21 cellular contexts compared by ENCODE assay signal in the genomic region with DNA sequence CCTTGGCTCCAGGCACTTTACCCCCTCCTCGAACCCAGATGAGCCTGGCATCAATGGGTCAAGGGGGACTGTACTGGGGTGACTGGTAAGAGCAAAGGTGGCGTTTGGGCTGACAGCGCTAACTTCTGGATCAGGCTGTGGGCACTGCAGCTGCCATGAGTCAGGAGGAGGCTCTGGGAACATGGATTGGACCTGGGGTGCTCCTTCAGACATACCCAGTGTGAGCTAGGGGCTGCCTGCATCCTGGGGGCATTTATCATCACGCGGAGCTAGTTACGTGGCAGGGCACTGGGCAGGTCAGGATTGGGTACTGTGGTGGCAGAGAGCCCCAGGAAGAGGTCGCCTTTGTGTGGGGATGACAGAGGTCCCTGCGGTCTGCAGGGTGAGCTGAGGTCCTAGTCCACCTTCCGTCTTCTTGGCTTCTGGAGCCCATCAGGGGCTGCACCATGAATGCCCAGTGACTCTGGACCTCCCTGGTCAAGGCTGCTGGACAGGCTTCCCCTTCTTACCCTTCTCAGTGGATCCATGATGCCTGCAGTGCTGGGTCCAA. TPM values are rescaled to one million over a fixed set of nuclear protein-coding genes. Genes with fewer than 3 reads are reported as not detected.
"Had no signal": no experiment of that assay in that cellular context is flagged by ENCODE, and none has a peak within 500 bp of the region (broad histone marks: within the 10 kb centered on the region; RNA-seq: fewer than 3 reads in every experiment).

No MANE protein-coding gene starts in this region.

- H3K9ac ChIP-seq: parathyroid adenoma had no signal

- H3K4me3 ChIP-seq: colonic mucosa, esophagus squamous epithelium, gastroesophageal sphincter, left ventricle myocardium inferior, lower lobe of right lung, suprapubic skin, thyroid gland, uterus had no signal

- H2AFZ ChIP-seq: parathyroid adenoma had no signal

- H3K9me3 Mint-ChIP-seq: immature natural killer cell, nephron, type B pancreatic cell had no signal

- H3K36me3 ChIP-seq: colonic mucosa, esophagus squamous epithelium, gastroesophageal sphincter, left ventricle myocardium inferior, lower lobe of right lung, suprapubic skin, thyroid gland, uterus had no signal

- H3K9me3 ChIP-seq: colonic mucosa, esophagus squamous epithelium, gastroesophageal sphincter, left ventricle myocardium inferior, lower lobe of right lung, suprapubic skin, thyroid gland, uterus had no signal

- H3K4me3 Mint-ChIP-seq: immature natural killer cell, memory B cell, nephron, type B pancreatic cell had no signal

- H3K36me3 Mint-ChIP-seq: immature natural killer cell, memory B cell, naive B cell, type B pancreatic cell had no signal

- H3K79me2 ChIP-seq: parathyroid adenoma had no signal

- H3K4me1 ChIP-seq: colonic mucosa, parathyroid adenoma had no signal

- H3K27me3 ChIP-seq: thyroid gland, uterus had no signal

- ATAC-seq: gastroesophageal sphincter; left cardiac atrium; lower lobe of right lung; stimulated activated naive CD8-positive, alpha-beta T cell treated with anti-CD3 and anti-CD28 coated beads, Interleukin-15, Interleukin-2, amounts not matched to agents 100 U/mL and 50 U/mL, for 24 hours had no signal

- FAIRE-seq: keratinocyte, small intestine had no signal

- H3K27ac ChIP-seq: colonic mucosa, esophagus squamous epithelium, gastroesophageal sphincter, left ventricle myocardium inferior, lower lobe of right lung, parathyroid adenoma, suprapubic skin, thyroid gland, uterus had no signal

- H3K4me1 Mint-ChIP-seq: immature natural killer cell, naive B cell had no signal

- H3K27ac Mint-ChIP-seq: immature natural killer cell, memory B cell, naive B cell, nephron, type B pancreatic cell had no signal

- DNase-seq: dermis blood vessel endothelial cell; esophagus squamous epithelium; foreskin fibroblast; immature natural killer cell; left cardiac atrium; left ventricle myocardium inferior; naive B cell; small intestine; stimulated activated CD4-positive, alpha-beta T cell treated with anti-CD3 and anti-CD28 coated beads, Interleukin-2, amount 100 ng/mL, for 48 hours; stimulated activated naive CD8-positive, alpha-beta T cell treated with anti-CD3 and anti-CD28 coated beads, Interleukin-15, Interleukin-2, amounts not matched to agents 100 U/mL and 50 U/mL, for 24 hours; thyroid gland; uterus had no signal

RNA-seq across cellular contexts. Expression of a gene that starts 13.1 kb away (rescaled TPM):
- polyA plus RNA-seq: keratinocyte had no signal
